1 cellular context compared by ENCODE assay signal in the genomic region with DNA sequence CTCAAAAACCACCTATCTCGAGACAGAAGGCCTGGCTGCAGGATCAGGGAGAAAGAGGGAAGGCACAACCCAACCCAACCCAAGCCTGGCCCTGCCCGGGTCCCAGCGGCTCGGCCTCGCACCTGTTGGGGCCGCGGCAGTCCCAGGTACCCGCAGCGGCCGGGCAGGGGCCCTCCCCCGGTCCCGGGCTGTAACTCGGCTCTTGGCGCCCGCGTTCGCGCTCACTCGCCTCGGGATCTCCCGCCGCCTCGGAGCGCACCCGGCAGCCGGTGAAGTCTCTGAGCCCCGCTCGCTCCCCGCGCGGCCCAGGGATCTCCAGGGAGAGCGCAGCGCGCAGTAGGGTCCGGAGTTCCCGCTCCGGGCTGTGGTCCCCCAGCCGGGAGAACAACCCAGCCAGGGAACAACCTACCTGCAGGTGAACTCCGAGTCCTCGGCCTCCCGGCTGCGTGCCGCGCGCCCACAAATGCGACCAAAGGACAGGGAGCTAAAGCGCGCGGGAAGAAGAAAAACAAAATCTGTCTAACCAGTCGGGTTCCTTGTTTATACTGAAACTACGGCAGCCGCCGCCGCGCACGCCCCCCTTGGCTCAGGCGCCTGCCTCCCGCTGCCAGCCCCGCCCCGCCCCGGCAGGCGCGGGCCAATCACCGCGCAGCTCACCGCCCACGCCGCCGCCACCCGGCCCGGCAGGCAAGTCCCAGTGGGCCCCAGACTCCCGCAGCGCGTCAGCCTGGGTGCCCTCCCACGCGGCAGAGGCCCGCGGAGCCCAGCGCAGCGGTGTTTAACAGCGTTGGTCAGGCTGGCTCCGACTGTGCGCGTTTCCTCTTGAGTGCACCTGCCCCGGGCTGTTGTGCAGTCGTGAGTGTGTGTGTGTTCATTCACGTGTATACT.
A peak's percentile ranks its signal among the peaks of the same experiment; 100 is the strongest.
TF ChIP-seq lines count a peak whose summit lies in the region.

TSS of gene RASGEF1B (minus strand) at position 547 of the 888 bp plus-strand sequence. CDS start 12,399 bp downstream, outside the sequence.

TF ChIP-seq in GM12878, 131 proteins besides CTCF, POLR2A, EP300 and RAD21 (continued from another document and continues in another):
- TF ChIP-seq MEF2B (IDR thresholded peaks at IDR 0.05; ENCODE audit: partially characterized antibody, poor library complexity, severe bottlenecking) (peak; percentile 77), CHD1 (IDR thresholded peaks at IDR 0.05; ENCODE audit: low read depth, low read length) (no peak), PML (IDR thresholded peaks at IDR 0.05; ENCODE audit: low read length) (no peak), EED (IDR thresholded peaks at IDR 0.05; ENCODE audit: low read depth) (no peak), PAX5 (IDR thresholded peaks at IDR 0.05; ENCODE audit: borderline replicate concordance, low read depth, low read length) (0 out of 2 replicates have a peak, but pooled peaks have one; percentile 16), NR2C1 (IDR thresholded peaks at IDR 0.05) (no peak), SMARCA5 (IDR thresholded peaks at IDR 0.05) (no peak), POLR2AphosphoS2 (IDR thresholded peaks at IDR 0.05; ENCODE audit: low read depth, low read length) (no peak), RUNX3 (IDR thresholded peaks at IDR 0.05; ENCODE audit: low read length) (peak; percentile 20; the same call in 1 of the 2 replicates), PKNOX1 (IDR thresholded peaks at IDR 0.05) (no peak), SPI1 (IDR thresholded peaks at IDR 0.05; ENCODE audit: borderline replicate concordance, insufficient read depth, low read depth, low read length) (no peak), SMAD1 (IDR thresholded peaks at IDR 0.05; ENCODE audit: low read depth, partially characterized antibody) (no peak), IRF5 (IDR thresholded peaks at IDR 0.05; ENCODE audit: borderline replicate concordance) (no peak), HDAC2 (IDR thresholded peaks at IDR 0.05) (no peak), RB1 (IDR thresholded peaks at IDR 0.05; ENCODE audit: borderline replicate concordance) (peak; percentile 76; the same call in 1 of the 2 replicates), ZBED1 (IDR thresholded peaks at IDR 0.05; ENCODE audit: borderline replicate concordance) (no peak), NR2F1 (conservative IDR thresholded peaks at IDR 0.05) (0 out of 2 replicates have a peak, but pooled peaks have one; percentile 16), ZZZ3 (IDR thresholded peaks at IDR 0.05; ENCODE audit: control insufficient read depth, insufficient read length, low read depth) (no peak), STAT3 (IDR thresholded peaks at IDR 0.05; ENCODE audit: low read depth, low read length) (no peak), RELA (IDR thresholded peaks at IDR 0.05; ENCODE audit: borderline replicate concordance, partially characterized antibody) (no peak), CBX3 (IDR thresholded peaks at IDR 0.05; ENCODE audit: borderline replicate concordance, low read depth) (no peak), CEBPB (IDR thresholded peaks at IDR 0.05; ENCODE audit: borderline replicate concordance in 1 of 2, low read depth in 2 of 2, low read length in 2 of 2) (no peak), NR2C2 (IDR thresholded peaks at IDR 0.05; ENCODE audit: borderline replicate concordance, control insufficient read depth, insufficient read length, low read depth) (no peak), TARDBP (IDR thresholded peaks at IDR 0.05; ENCODE audit: borderline replicate concordance) (no peak), ZNF207 (IDR thresholded peaks at IDR 0.05; ENCODE audit: borderline replicate concordance) (no peak), IKZF2 (IDR thresholded peaks at IDR 0.05) (peak in 1 of 2 experiments; percentile 19; a peak in 1 of 4 replicates), MYC (IDR thresholded peaks at IDR 0.05; ENCODE audit: insufficient read depth, insufficient read length, insufficient replicate concordance, low read length, severe bottlenecking) (no peak), CEBPZ (IDR thresholded peaks at IDR 0.05; ENCODE audit: low read depth, low read length) (no peak), E4F1 (IDR thresholded peaks at IDR 0.05; ENCODE audit: borderline replicate concordance, partially characterized antibody) (no peak), TAF1 (IDR thresholded peaks at IDR 0.05; ENCODE audit: borderline replicate concordance, low read depth, low read length) (peak; percentile 15; the same call in 1 of the 2 replicates), TCF3 (IDR thresholded peaks at IDR 0.05; ENCODE audit: borderline replicate concordance, insufficient read depth, low read depth, low read length) (no peak)
- TF ChIP-seq, protein P1, sequence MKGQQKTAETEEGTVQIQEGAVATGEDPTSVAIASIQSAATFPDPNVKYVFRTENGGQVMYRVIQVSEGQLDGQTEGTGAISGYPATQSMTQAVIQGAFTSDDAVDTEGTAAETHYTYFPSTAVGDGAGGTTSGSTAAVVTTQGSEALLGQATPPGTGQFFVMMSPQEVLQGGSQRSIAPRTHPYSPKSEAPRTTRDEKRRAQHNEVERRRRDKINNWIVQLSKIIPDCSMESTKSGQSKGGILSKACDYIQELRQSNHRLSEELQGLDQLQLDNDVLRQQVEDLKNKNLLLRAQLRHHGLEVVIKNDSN (IDR thresholded peaks at IDR 0.05; ENCODE audit: borderline replicate concordance, extremely low read length, insufficient read depth, low read depth, low read length), result no peak
- TF ChIP-seq, protein P2, sequence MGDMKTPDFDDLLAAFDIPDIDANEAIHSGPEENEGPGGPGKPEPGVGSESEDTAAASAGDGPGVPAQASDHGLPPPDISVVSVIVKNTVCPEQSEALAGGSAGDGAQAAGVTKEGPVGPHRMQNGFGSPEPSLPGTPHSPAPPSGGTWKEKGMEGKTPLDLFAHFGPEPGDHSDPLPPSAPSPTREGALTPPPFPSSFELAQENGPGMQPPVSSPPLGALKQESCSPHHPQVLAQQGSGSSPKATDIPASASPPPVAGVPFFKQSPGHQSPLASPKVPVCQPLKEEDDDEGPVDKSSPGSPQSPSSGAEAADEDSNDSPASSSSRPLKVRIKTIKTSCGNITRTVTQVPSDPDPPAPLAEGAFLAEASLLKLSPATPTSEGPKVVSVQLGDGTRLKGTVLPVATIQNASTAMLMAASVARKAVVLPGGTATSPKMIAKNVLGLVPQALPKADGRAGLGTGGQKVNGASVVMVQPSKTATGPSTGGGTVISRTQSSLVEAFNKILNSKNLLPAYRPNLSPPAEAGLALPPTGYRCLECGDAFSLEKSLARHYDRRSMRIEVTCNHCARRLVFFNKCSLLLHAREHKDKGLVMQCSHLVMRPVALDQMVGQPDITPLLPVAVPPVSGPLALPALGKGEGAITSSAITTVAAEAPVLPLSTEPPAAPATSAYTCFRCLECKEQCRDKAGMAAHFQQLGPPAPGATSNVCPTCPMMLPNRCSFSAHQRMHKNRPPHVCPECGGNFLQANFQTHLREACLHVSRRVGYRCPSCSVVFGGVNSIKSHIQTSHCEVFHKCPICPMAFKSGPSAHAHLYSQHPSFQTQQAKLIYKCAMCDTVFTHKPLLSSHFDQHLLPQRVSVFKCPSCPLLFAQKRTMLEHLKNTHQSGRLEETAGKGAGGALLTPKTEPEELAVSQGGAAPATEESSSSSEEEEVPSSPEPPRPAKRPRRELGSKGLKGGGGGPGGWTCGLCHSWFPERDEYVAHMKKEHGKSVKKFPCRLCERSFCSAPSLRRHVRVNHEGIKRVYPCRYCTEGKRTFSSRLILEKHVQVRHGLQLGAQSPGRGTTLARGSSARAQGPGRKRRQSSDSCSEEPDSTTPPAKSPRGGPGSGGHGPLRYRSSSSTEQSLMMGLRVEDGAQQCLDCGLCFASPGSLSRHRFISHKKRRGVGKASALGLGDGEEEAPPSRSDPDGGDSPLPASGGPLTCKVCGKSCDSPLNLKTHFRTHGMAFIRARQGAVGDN (IDR thresholded peaks at IDR 0.05), result no peak
- TF ChIP-seq, protein P3, sequence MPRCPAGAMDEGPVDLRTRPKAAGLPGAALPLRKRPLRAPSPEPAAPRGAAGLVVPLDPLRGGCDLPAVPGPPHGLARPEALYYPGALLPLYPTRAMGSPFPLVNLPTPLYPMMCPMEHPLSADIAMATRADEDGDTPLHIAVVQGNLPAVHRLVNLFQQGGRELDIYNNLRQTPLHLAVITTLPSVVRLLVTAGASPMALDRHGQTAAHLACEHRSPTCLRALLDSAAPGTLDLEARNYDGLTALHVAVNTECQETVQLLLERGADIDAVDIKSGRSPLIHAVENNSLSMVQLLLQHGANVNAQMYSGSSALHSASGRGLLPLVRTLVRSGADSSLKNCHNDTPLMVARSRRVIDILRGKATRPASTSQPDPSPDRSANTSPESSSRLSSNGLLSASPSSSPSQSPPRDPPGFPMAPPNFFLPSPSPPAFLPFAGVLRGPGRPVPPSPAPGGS (IDR thresholded peaks at IDR 0.05; ENCODE audit: borderline replicate concordance, insufficient read depth, low read depth, low read length, poor library complexity, severe bottlenecking), result no peak
